In genomic region chr12:12206776-12207388, GRCh38 we compare ENCODE assay signal across 24 cellular contexts. TPM values are rescaled to one million over a fixed set of nuclear protein-coding genes. Genes with fewer than 3 reads are reported as not detected.
A peak's percentile ranks its signal among the peaks of the same experiment; 100 is the strongest.
DNase-seq lines count a peak whose midpoint lies in the region; ATAC-seq and TF ChIP-seq lines count a peak whose summit lies in the region.
"Had no signal": no experiment of that assay in that cellular context is flagged by ENCODE, and none has a peak within 500 bp of the region (broad histone marks: within the 10 kb centered on the region; RNA-seq: fewer than 3 reads in every experiment).

No MANE protein-coding gene starts in this region.

- no peaks in the 10 kb centered on the region for H3K27me3 Mint-ChIP-seq in WTC11 (ENCODE audit: low read depth)
- peaks cover 19% of the 10 kb centered on the region for H3K27me3 Mint-ChIP-seq in activated naive CD8-positive, alpha-beta T cell treated with anti-CD3 and anti-CD28 coated beads, Interleukin-2, amount 50 U/mL, for 24 hours

- POLR2A ChIA-PET in WTC11 (lab: Charles Lee): no interaction called here

- H3K4me3 ChIP-seq in left ventricle myocardium inferior: no peak overlapping the region
- no peak overlapping the region for H3K4me3 ChIP-seq in liver (ENCODE audit: low read depth in 1 of 3, low read length in 3 of 3)
- H3K4me3 ChIP-seq in spleen: no peak overlapping the region
- H3K4me3 ChIP-seq in thyroid gland (replicated peaks in 1 of 3): no peak overlapping the region
- H3K4me3 ChIP-seq: BLaER1, GM12878, GM23338 had no signal

- H3K4me1 ChIP-seq in left ventricle myocardium inferior (peaks cover 10% of the 10 kb centered on the region), liver (ENCODE audit: control insufficient read depth in 4 of 4, insufficient read depth in 4 of 4, low read length in 3 of 4) (peaks cover 3 to 20% (median 4%) of the 10 kb centered on the region in 4 donors), spleen (peaks cover 0 to 8% (median 1%) of the 10 kb centered on the region in 6 donors), thyroid gland (peaks cover 0 to 7% of the 10 kb centered on the region in 2 donors)
- H3K4me1 ChIP-seq: BLaER1, Caco-2 had no signal

- H3K27me3 ChIP-seq in left ventricle myocardium inferior (ENCODE audit: low read depth) (no peaks in the 10 kb centered on the region), liver (ENCODE audit: control insufficient read depth in 4 of 4, insufficient read depth in 4 of 4, low read length in 3 of 4) (no peaks in the 10 kb centered on the region), spleen (replicated peaks in 1 of 7) (no peaks in the 10 kb centered on the region), thyroid gland (no peaks in the 10 kb centered on the region)
- H3K27me3 ChIP-seq: BLaER1 had no signal

- H3K36me3 ChIP-seq in left ventricle myocardium inferior (peaks cover 9% of the 10 kb centered on the region), liver (ENCODE audit: control insufficient read depth in 4 of 4, insufficient read depth in 3 of 4, low read depth in 1 of 4, low read length in 3 of 4) (peaks cover 0 to 8% (median 4%) of the 10 kb centered on the region in 4 donors), spleen (no peaks in the 10 kb centered on the region), thyroid gland (peaks cover 0 to 6% of the 10 kb centered on the region in 2 donors)

- H3K9ac ChIP-seq in liver (ENCODE audit: low read depth in 1 of 2, low read length in 2 of 2): no peak overlapping the region
- H3K9ac ChIP-seq: BLaER1 had no signal

- no peak overlapping the region for H3K4me3 Mint-ChIP-seq in WTC11
- no peak overlapping the region for H3K4me3 Mint-ChIP-seq in activated naive CD8-positive, alpha-beta T cell treated with anti-CD3 and anti-CD28 coated beads, Interleukin-2, amount 50 U/mL, for 24 hours
- H3K4me3 Mint-ChIP-seq: B cell; CD4-positive, CD25-positive, alpha-beta regulatory T cell; CD8-positive, alpha-beta T cell; GM23338; H9; HFFc6 had no signal

- no peak overlapping the region for H3K27ac ChIP-seq in left ventricle myocardium inferior (replicated peaks)
- no peak overlapping the region for H3K27ac ChIP-seq in liver (ENCODE audit: low read depth in 1 of 2, low read length in 2 of 2)
- H3K27ac ChIP-seq in spleen: no peak overlapping the region
- no peak overlapping the region for H3K27ac ChIP-seq in thyroid gland
- H3K27ac ChIP-seq: 22Rv1, BLaER1, C4-2B had no signal

- no peak for ATAC-seq in Right ventricle myocardium inferior
- ATAC-seq in WTC11: no peak
- ATAC-seq in activated naive CD8-positive, alpha-beta T cell treated with anti-CD3 and anti-CD28 coated beads, Interleukin-2, amount 50 U/mL, for 24 hours: no peak
- ATAC-seq: CD8-positive, alpha-beta T cell; GM12878; GM23338; HCT116 had no signal

- no peaks in the 10 kb centered on the region for H3K9me3 ChIP-seq in left ventricle myocardium inferior (replicated peaks)
- no peaks in the 10 kb centered on the region for H3K9me3 ChIP-seq in liver (ENCODE audit: control insufficient read depth in 4 of 4, low read length in 3 of 4)
- no peaks in the 10 kb centered on the region for H3K9me3 ChIP-seq in spleen
- H3K9me3 ChIP-seq in thyroid gland: no peaks in the 10 kb centered on the region
- H3K9me3 ChIP-seq: Caco-2 had no signal

- TF ChIP-seq CTCF in left ventricle myocardium inferior (IDR thresholded peaks at IDR 0.05; ENCODE audit: borderline replicate concordance) (no peak), WTC11 (IDR thresholded peaks at IDR 0.05) (no peak), liver (IDR thresholded peaks at IDR 0.05; ENCODE audit: low read depth, low read length, missing input control) (no peak), spleen (IDR thresholded peaks at IDR 0.05 in 8 of 11, conservative IDR thresholded peaks at IDR 0.05 in 3 of 11) (no peak), thyroid gland (IDR thresholded peaks at IDR 0.05) (no peak)

- peak; percentile 45 for DNase-seq in Right ventricle myocardium inferior (ENCODE audit: missing footprints)
- DNase-seq in left ventricle myocardium inferior: no peak
- DNase-seq in WTC11 (ENCODE audit: low spot score): no peak
- no peak for DNase-seq in activated naive CD8-positive, alpha-beta T cell treated with anti-CD3 and anti-CD28 coated beads, Interleukin-2, amount 50 U/mL, for 24 hours
- DNase-seq in spleen: no peak
- DNase-seq in thyroid gland: no peak
- no peak for DNase-seq in NCI-H524 (lab: John Stamatoyannopoulos, UW)
- DNase-seq: Caco-2; CD4-positive, CD25-positive, alpha-beta regulatory T cell; CD8-positive, alpha-beta T cell; DMS153; DND-41; EL; GDM1; H9; HFFc6 had no signal

- peaks cover 9% of the 10 kb centered on the region for H3K36me3 Mint-ChIP-seq in WTC11
- H3K36me3 Mint-ChIP-seq in activated naive CD8-positive, alpha-beta T cell treated with anti-CD3 and anti-CD28 coated beads, Interleukin-2, amount 50 U/mL, for 24 hours (ENCODE audit: low read depth): no peaks in the 10 kb centered on the region
- H3K36me3 Mint-ChIP-seq: CD8-positive, alpha-beta T cell had no signal

- TF ChIP-seq POLR2A in spleen (IDR thresholded peaks at IDR 0.05) (no peak), thyroid gland (IDR thresholded peaks at IDR 0.05) (no peak)

- peaks cover 21% of the 10 kb centered on the region for H3K4me1 Mint-ChIP-seq in WTC11
- peaks cover 12% of the 10 kb centered on the region for H3K4me1 Mint-ChIP-seq in activated naive CD8-positive, alpha-beta T cell treated with anti-CD3 and anti-CD28 coated beads, Interleukin-2, amount 50 U/mL, for 24 hours
- H3K4me1 Mint-ChIP-seq: B cell had no signal

- intact Hi-C loops in Right ventricle myocardium inferior (cut with DNase I): no loop called here
- intact Hi-C loops in left ventricle myocardium inferior (cut with micrococcal nuclease): no loop called here
- intact Hi-C loops in spleen (cut with DNase I; ENCODE audit: low total_unique reads): no loop called here
- intact Hi-C loops in thyroid gland (cut with DNase I): no loop called here

- H3K27ac Mint-ChIP-seq in WTC11: no peak overlapping the region
- no peak overlapping the region for H3K27ac Mint-ChIP-seq in activated naive CD8-positive, alpha-beta T cell treated with anti-CD3 and anti-CD28 coated beads, Interleukin-2, amount 50 U/mL, for 24 hours
- H3K27ac Mint-ChIP-seq: B cell; CD4-positive, CD25-positive, alpha-beta regulatory T cell; CD8-positive, alpha-beta T cell; GM23338; H9; HFFc6 had no signal

- H3K9me3 Mint-ChIP-seq in WTC11: no peaks in the 10 kb centered on the region
- no peaks in the 10 kb centered on the region for H3K9me3 Mint-ChIP-seq in activated naive CD8-positive, alpha-beta T cell treated with anti-CD3 and anti-CD28 coated beads, Interleukin-2, amount 50 U/mL, for 24 hours
- H3K9me3 Mint-ChIP-seq: CD4-positive, CD25-positive, alpha-beta regulatory T cell; CD8-positive, alpha-beta T cell; GM23338; H9; HFFc6 had no signal

- WGBS in liver: 45% methylated on average over 5 of the region's 5 CpGs
- 75 to 94% (median 86%) methylated on average over 5 of the region's 5 CpGs for WGBS in spleen, 5 donors
- 88 to 91% methylated on average over 5 of the region's 5 CpGs for WGBS in thyroid gland, 2 donors

- TF ChIP-seq RAD21 in liver (IDR thresholded peaks at IDR 0.05): peak in 1 of 2 donors; percentile 22

- CTCF ChIA-PET in WTC11 (lab: Charles Lee): no interaction called here

TF ChIP-seq in liver, 16 proteins besides CTCF, POLR2A, EP300 and RAD21:
- no peak for TF ChIP-seq ATF3 (IDR thresholded peaks at IDR 0.05)
- no peak for TF ChIP-seq EGR1 (IDR thresholded peaks at IDR 0.05; ENCODE audit: low read depth in 2 of 2)
- TF ChIP-seq TAF1 (conservative IDR thresholded peaks at IDR 0.05): no peak
- no peak for TF ChIP-seq JUND (IDR thresholded peaks at IDR 0.05)
- TF ChIP-seq FOXA1 (IDR thresholded peaks at IDR 0.05): peak; percentile 7
- peak; percentile 76 for TF ChIP-seq YY1 (IDR thresholded peaks at IDR 0.05)
- TF ChIP-seq RXRA (IDR thresholded peaks at IDR 0.05): peak; percentile 81 to 82
- peak; percentile 37 for TF ChIP-seq MAX (IDR thresholded peaks at IDR 0.05)
- peak; percentile 38 to 51 for TF ChIP-seq HNF4A (conservative IDR thresholded peaks at IDR 0.05)
- TF ChIP-seq ZBTB33 (IDR thresholded peaks at IDR 0.05): peak; percentile 33
- peak; percentile 75 for TF ChIP-seq NR2F2 (IDR thresholded peaks at IDR 0.05)
- no peak for TF ChIP-seq HNF4G (IDR thresholded peaks at IDR 0.05)
- peak; percentile 54 for TF ChIP-seq SP1 (IDR thresholded peaks at IDR 0.05)

RNA-seq across cellular contexts. Expression of gene LRP6, which starts 60.0 kb away (rescaled TPM):
- total RNA-seq in Right ventricle myocardium inferior: 20.1 TPM
- total RNA-seq in left ventricle myocardium inferior: 18.7 TPM
- 61.9 to 72.8 TPM (median 68.8 TPM) in 3 replicates for total RNA-seq in WTC11 (2021)
- 10 to 100 TPM; 24.7 to 76.8 TPM for total RNA-seq in liver
- 10 to 100 TPM; 14.7 to 21.7 TPM for polyA plus RNA-seq in liver
- 10 to 100 TPM in 3 of 7 donors, 1 to 10 TPM in 4; 7.0 to 14.9 (median 10.0) TPM for total RNA-seq in spleen
- polyA plus RNA-seq in spleen: 1 to 10 TPM in 1 of 3 donors, under 1 TPM in 2; 0.63 to 1.2 (median 0.94) TPM
- total RNA-seq in thyroid gland: 10 to 100 TPM; 38.7 to 47.7 (median 42.7) TPM
